Comparison of ENCODE assay signal across 26 cellular contexts in the genomic region with DNA sequence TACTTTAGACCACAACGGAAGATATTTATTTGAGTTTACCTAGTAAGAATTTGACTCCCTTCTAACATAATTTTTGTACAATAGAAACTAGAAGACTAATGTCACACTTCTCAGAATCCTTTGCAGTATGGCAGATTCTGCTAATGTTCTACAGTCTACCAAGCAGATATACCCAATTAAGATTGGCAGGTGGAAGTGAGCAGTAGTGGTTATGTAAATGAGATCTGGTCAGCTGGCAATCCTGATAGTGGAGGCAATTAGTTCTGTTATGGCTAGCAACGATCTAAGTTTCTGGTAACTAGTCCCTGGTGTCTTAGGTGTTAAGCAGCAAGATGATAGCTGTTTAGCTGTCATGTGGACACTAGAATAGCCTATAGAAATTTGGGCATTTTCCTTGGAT.
"Had no signal": no experiment of that assay in that cellular context is flagged by ENCODE, and none has a peak within 500 bp of the region (broad histone marks: within the 10 kb centered on the region; RNA-seq: fewer than 3 reads in every experiment).

No MANE protein-coding gene starts in this region.

- H3K4me3 ChIP-seq: ascending aorta, right lobe of liver, testis, transverse colon, uterus had no signal

- H3K9me3 ChIP-seq: ascending aorta, neutrophil, right lobe of liver, testis, transverse colon, uterus had no signal

- DNase-seq: activated CD4-positive, alpha-beta memory T cell treated with anti-CD3 and anti-CD28 coated beads for 36 hours; activated CD4-positive, alpha-beta T cell treated with anti-CD3 and anti-CD28 coated beads, Interleukin-2, amount 10 ng/mL, durations not matched to agents 24 days and 14 days; activated CD4-positive, CD25-positive, alpha-beta regulatory T cell treated with anti-CD3 and anti-CD28 coated beads, Interleukin-2, amount 50 U/mL, for 72 hours; activated CD8-positive, alpha-beta memory T cell treated with anti-CD3 and anti-CD28 coated beads, Interleukin-2, amount 50 U/mL, for 4 hours; activated effector memory CD4-positive, alpha-beta T cell treated with anti-CD3 and anti-CD28 coated beads, Interleukin-2, amount 50 U/mL, for 16 hours; activated naive CD4-positive, alpha-beta T cell treated with anti-CD3 and anti-CD28 coated beads, Interleukin-2, amount 10 ng/mL, durations not matched to agents 7 days and 5 days; activated naive CD8-positive, alpha-beta T cell treated with anti-CD3 and anti-CD28 coated beads, Interleukin-2, amount 10 ng/mL, durations not matched to agents 7 days and 5 days; activated T-cell treated with anti-CD3 and anti-CD28 coated beads, Interleukin-2, amount 50 U/mL, for 1 hour; caudate nucleus; foreskin fibroblast; head of caudate nucleus; hippocampal formation; left cardiac atrium; mammary epithelial cell; naive B cell; nephron progenitor cell; right lobe of liver; stimulated activated CD4-positive, alpha-beta T cell treated with anti-CD3 and anti-CD28 coated beads, Interleukin-4, amount 100 ng/mL, for 1 hour; stimulated activated naive CD8-positive, alpha-beta T cell treated with anti-CD3 and anti-CD28 coated beads, Interleukin-15, Interleukin-2, amounts not matched to agents 100 U/mL and 50 U/mL, for 24 hours; testis; transverse colon; uterus had no signal

- H3K27me3 ChIP-seq: ascending aorta, neutrophil, right lobe of liver, testis, transverse colon, uterus had no signal

- H3K4me1 ChIP-seq: ascending aorta, right lobe of liver, testis, transverse colon had no signal

- H3K36me3 ChIP-seq: ascending aorta, neutrophil, right lobe of liver, transverse colon, uterus had no signal

- FAIRE-seq: endothelial cell of umbilical vein, keratinocyte had no signal

- H3K27ac ChIP-seq: ascending aorta, neutrophil, right lobe of liver, testis, transverse colon, uterus had no signal

- ATAC-seq: left cardiac atrium; right lobe of liver; stimulated activated naive CD8-positive, alpha-beta T cell treated with anti-CD3 and anti-CD28 coated beads, Interleukin-15, Interleukin-2, amounts not matched to agents 100 U/mL and 50 U/mL, for 24 hours had no signal
